26 cellular contexts compared by ENCODE assay signal in the genomic region with DNA sequence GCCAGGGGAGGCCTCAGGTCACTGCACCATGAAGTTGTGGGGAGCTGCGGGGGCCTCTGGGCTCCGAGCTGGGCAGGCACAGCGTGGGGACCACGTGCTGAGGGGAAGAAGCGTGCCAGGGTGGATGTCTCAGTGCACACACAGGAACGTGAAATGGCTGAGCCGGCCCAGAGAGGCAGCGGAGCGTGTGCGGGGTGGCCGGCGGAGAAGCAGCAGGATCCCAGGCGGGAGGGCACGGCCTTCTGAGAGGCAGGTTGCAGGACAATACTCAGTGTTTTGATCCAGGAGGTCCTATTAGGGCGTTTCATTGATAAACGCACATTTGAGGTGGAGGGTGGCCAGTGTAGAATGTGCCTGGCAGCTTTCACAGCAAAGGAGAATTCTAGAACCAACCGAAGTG. TPM values are rescaled to one million over a fixed set of nuclear protein-coding genes. Genes with fewer than 3 reads are reported as not detected.
"Had no signal": no experiment of that assay in that cellular context is flagged by ENCODE, and none has a peak within 500 bp of the region (broad histone marks: within the 10 kb centered on the region; RNA-seq: fewer than 3 reads in every experiment).

No MANE protein-coding gene starts in this region.

- H3K9me3 ChIP-seq: body of pancreas, SK-N-SH had no signal

- H3K9ac ChIP-seq: SK-N-SH had no signal

- H3K4me1 ChIP-seq: ascending aorta, body of pancreas had no signal

- H3K27ac ChIP-seq: ascending aorta, body of pancreas, WERI-Rb-1 had no signal

- H3K4me3 ChIP-seq: ascending aorta, body of pancreas had no signal

- ATAC-seq: activated CD4-positive, alpha-beta T cell treated with anti-CD3 and anti-CD28 coated beads for 36 hours; activated CD8-positive, alpha-beta T cell treated with anti-CD3 and anti-CD28 coated beads for 36 hours; body of pancreas; Panc1; Right ventricle myocardium inferior had no signal

- DNase-seq: activated CD4-positive, alpha-beta T cell treated with anti-CD3 and anti-CD28 coated beads for 36 hours; activated CD8-positive, alpha-beta memory T cell treated with anti-CD3 and anti-CD28 coated beads, Interleukin-2, amount 50 U/mL, for 4 hours; activated CD8-positive, alpha-beta T cell treated with anti-CD3 and anti-CD28 coated beads for 36 hours; activated effector memory CD4-positive, alpha-beta T cell treated with Interleukin-2 at 50 U/mL for 16 hours; activated naive CD4-positive, alpha-beta T cell; body of pancreas; Kasumi-1; KBM-7; NCI-H1105 treated with DMSO at 0.1 percent for 48 hours; NCI-H1436 treated with DMSO at 0.1 percent for 48 hours; NCI-H187; NCI-H2081 treated with DMSO at 0.1 percent for 48 hours; NCI-H526 treated with DMSO at 0.1 percent for 48 hours; NK-92 treated with Interleukin-12 subunit alpha and Interleukin-12 subunit beta, amount 100 ng/mL, for 24 hours; OCI-M1; RPMI8226; SK-N-SH; T-helper 1 cell; WERI-Rb-1 had no signal

- H3K27me3 ChIP-seq: ascending aorta, body of pancreas had no signal

- FAIRE-seq: bronchial epithelial cell had no signal

- H3K36me3 ChIP-seq: ascending aorta, WERI-Rb-1 had no signal

- H3K4me2 ChIP-seq: SK-N-SH had no signal

RNA-seq across cellular contexts. Expression of gene HES5, which starts 39.0 kb away (rescaled TPM):
- total RNA-seq: activated CD8-positive, alpha-beta T cell treated with anti-CD3 and anti-CD28 coated beads for 36 hours; activated T-helper 1 cell treated with anti-CD3 and anti-CD28 coated beads, Interleukin-12 subunit alpha, Interleukin-12 subunit beta, Interleukin-2, Interleukin-4 antibody, amounts not matched to agents 30 ng/mL and 10 ng/mL and 1 ng/mL, durations not matched to agents 14 hours and 24 hours and 36 hours; ascending aorta; body of pancreas; NCI-H460; T-helper 2 cell treated with Interferon-gamma antibody and Interleukin-4, amounts not matched to agents 100 ng/mL and 5 ng/mL, for 36 hours had no signal
